19 cellular contexts compared by ENCODE assay signal in the genomic region with DNA sequence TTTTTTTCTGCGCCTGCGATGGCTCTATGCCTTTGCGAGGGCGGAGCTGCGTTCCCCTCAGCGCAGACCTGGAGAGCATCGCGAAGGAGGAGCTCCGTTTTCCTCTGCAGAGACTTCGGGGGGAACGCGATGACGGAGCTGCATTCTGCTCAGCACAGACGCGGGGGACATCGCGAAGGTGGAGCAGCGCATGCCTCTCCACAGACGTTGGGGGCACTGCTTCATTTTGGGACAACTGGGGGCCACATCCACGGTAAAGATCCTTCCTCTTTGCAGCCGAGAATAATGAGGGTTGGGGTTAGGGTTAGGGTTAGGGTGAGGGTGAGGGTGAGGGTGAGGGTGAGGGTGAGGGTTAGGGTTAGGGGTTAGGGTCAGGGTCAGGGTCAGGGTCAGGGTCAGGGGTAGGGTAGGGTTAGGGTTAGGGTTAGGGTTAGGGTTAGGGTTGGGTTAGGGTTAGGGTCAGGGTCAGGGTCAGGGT. TPM values are rescaled to one million over a fixed set of nuclear protein-coding genes. Genes with fewer than 3 reads are reported as not detected.
DNase-seq lines count a peak whose midpoint lies in the region; ATAC-seq, FAIRE-seq and TF ChIP-seq lines count a peak whose summit lies in the region.
"Not testable (repeated sequence)": the region's sequence is repeated elsewhere in the genome, so short reads cannot be mapped to it uniquely, and the experiment has no call there.
"Had no signal": no experiment of that assay in that cellular context is flagged by ENCODE, and none has a peak within 500 bp of the region (broad histone marks: within the 10 kb centered on the region; RNA-seq: fewer than 3 reads in every experiment).

No MANE protein-coding gene starts in this region.

- H3K9me3 ChIP-seq in A549; IMR-90 (ENCODE audit: control insufficient read depth, insufficient read depth, low read length); WERI-Rb-1 (ENCODE audit: severe bottlenecking); suprapubic skin: not testable (repeated sequence)
- H3K9me3 ChIP-seq in HepG2 (ENCODE audit: low read length) = peaks cover 22% of the 10 kb centered on the region

- not testable (repeated sequence) for H3K23ac ChIP-seq in IMR-90 (ENCODE audit: low read depth, low read length)

- not testable (repeated sequence) for H3K79me1 ChIP-seq in IMR-90 (ENCODE audit: low read depth in 1 of 2, low read length in 2 of 2)

- not testable (repeated sequence) for H2BK20ac ChIP-seq in IMR-90 (ENCODE audit: low read depth, low read length)

- H3K56ac ChIP-seq in IMR-90 (ENCODE audit: extremely low read depth, insufficient read depth, low read length) = not testable (repeated sequence)

- FAIRE-seq in A549 (lab: Jason Lieb, UNC); HepG2 (lab: Jason Lieb, UNC): not testable (repeated sequence)

- H3K9me1 ChIP-seq in IMR-90 (ENCODE audit: insufficient read depth, low read length) = not testable (repeated sequence)

- not testable (repeated sequence) for H4K5ac ChIP-seq in IMR-90 (ENCODE audit: low read depth, low read length)

- not testable (repeated sequence) for H3K27ac ChIP-seq in A549; IMR-90 (ENCODE audit: insufficient read depth, low read length); WERI-Rb-1; HepG2 (ENCODE audit: extremely low read length, insufficient read depth, low read length); suprapubic skin

- H2BK15ac ChIP-seq in IMR-90 (ENCODE audit: low read depth, low read length) = not testable (repeated sequence)

- not testable (repeated sequence) for H3K4me2 ChIP-seq in A549; IMR-90 (ENCODE audit: low read depth, low read length); HepG2 (ENCODE audit: low read depth, low read length)

- H3K4ac ChIP-seq in IMR-90 (ENCODE audit: low read depth, low read length) = not testable (repeated sequence)

- DNase-seq in A549 (ENCODE audit: low read depth in 1 of 2, low spot score in 1 of 2) (peak in 1 of 2 experiments; percentile 28), WERI-Rb-1 (peak; percentile 37), cardiac fibroblast (ENCODE audit: low read depth in 2 of 2) (peak; percentile 3 to 6), HepG2 (ENCODE audit: low spot score) (peak; percentile 3), pons (ENCODE audit: low spot score) (peak; percentile 0), suprapubic skin (ENCODE audit: low spot score in 2 of 2) (peak; percentile 69 to 84)
- DNase-seq in IMR-90; Right ventricle myocardium inferior (ENCODE audit: missing footprints): not testable (repeated sequence)

- not testable (repeated sequence) for TF ChIP-seq RAD21 in A549 (conservative IDR thresholded peaks at IDR 0.05 in 1 of 2, IDR thresholded peaks at IDR 0.05 in 1 of 2); IMR-90 (IDR thresholded peaks at IDR 0.05; ENCODE audit: low read length); HepG2 (CRISPR knock-in tag; IDR thresholded peaks at IDR 0.05)

- H3K14ac ChIP-seq in IMR-90 (replicated peaks; ENCODE audit: low read depth, low read length) = not testable (repeated sequence)

- H4K20me1 ChIP-seq in IMR-90 (ENCODE audit: insufficient read depth, low read length); HepG2 (ENCODE audit: insufficient read depth, low read length): not testable (repeated sequence)

- 91% methylated on average over 20 of the region's 21 CpGs for WGBS in A549 (ENCODE audit: missing lambda C conversion rate)
- 83% methylated on average over 11 of the region's 21 CpGs; no CpG with 5 or more reads in 1 of the 2 experiments for WGBS in IMR-90 (ENCODE audit: extremely low coverage in 2 of 2, insufficient read length in 1 of 2), 2 experiments
- WGBS in HepG2 (ENCODE audit: low lambda C conversion rate) = 93% methylated on average over 21 of the region's 21 CpGs
- 40% methylated on average over 1 of the region's 21 CpGs for WGBS in suprapubic skin

- not testable (repeated sequence) for H3K36me3 ChIP-seq in IMR-90 (ENCODE audit: control insufficient read depth, insufficient read depth, low read length); WERI-Rb-1; HepG2 (replicated peaks in 1 of 2; ENCODE audit: control insufficient read depth in 1 of 2, insufficient read depth in 2 of 2, low read length in 2 of 2); suprapubic skin

- not testable (repeated sequence) for H2AK9ac ChIP-seq in IMR-90 (replicated peaks; ENCODE audit: low read depth, low read length, poor library complexity)

- TF ChIP-seq POLR2A in A549 (IDR thresholded peaks at IDR 0.05; ENCODE audit: low read length); IMR-90 (IDR thresholded peaks at IDR 0.05; ENCODE audit: low read depth, low read length); HepG2 (IDR thresholded peaks at IDR 0.05; ENCODE audit: insufficient read depth in 1 of 2, low read depth in 2 of 2, low read length in 2 of 2); suprapubic skin (IDR thresholded peaks at IDR 0.05): not testable (repeated sequence)

- BruUV-seq in IMR-90 (replicated peaks; lab: Mats Ljungman, UMichigan); HepG2 (replicated peaks; lab: Mats Ljungman, UMichigan): not testable (repeated sequence)

- not testable (repeated sequence) for H3K18ac ChIP-seq in IMR-90 (ENCODE audit: low read depth, low read length)

- not testable (repeated sequence) for TF ChIP-seq EP300 in A549 (IDR thresholded peaks at IDR 0.05); HepG2 (IDR thresholded peaks at IDR 0.05; ENCODE audit: low read depth in 2 of 2, low read length in 2 of 2); HepG2 (CRISPR knock-in tag; IDR thresholded peaks at IDR 0.05; ENCODE audit: borderline replicate concordance); suprapubic skin (IDR thresholded peaks at IDR 0.05)

- intact Hi-C loops in IMR-90 (cut with micrococcal nuclease); Right ventricle myocardium inferior (cut with DNase I); HepG2 (cut with micrococcal nuclease; ENCODE audit: unreplicated experiment): not testable (repeated sequence)

- not testable (repeated sequence) for H3K27me3 ChIP-seq in IMR-90 (ENCODE audit: control insufficient read depth, insufficient read depth, low read length); WERI-Rb-1 (ENCODE audit: insufficient read depth, low read depth, severe bottlenecking); HepG2 (ENCODE audit: control insufficient read depth in 1 of 2, insufficient read depth in 2 of 2, low read length in 2 of 2); suprapubic skin

- H4K8ac ChIP-seq in IMR-90 (ENCODE audit: low read depth in 2 of 2, low read length in 2 of 2) = not testable (repeated sequence)

- H2AK5ac ChIP-seq in IMR-90 (ENCODE audit: low read depth, low read length) = not testable (repeated sequence)

- ATAC-seq in A549 = peak; percentile 55 to 63; a peak in 5 of 6 replicates
- ATAC-seq in IMR-90 (ENCODE audit: low read depth) = peak; percentile 32
- ATAC-seq in Right ventricle myocardium inferior = peak; percentile 26
- peak; percentile 51 for ATAC-seq in HepG2

- H2AFZ ChIP-seq in IMR-90 (replicated peaks; ENCODE audit: low read length, poor library complexity); HepG2 (ENCODE audit: low read length): not testable (repeated sequence)

- H3K4me3 ChIP-seq in A549; IMR-90 (ENCODE audit: insufficient read depth, low read depth, low read length); WERI-Rb-1 (ENCODE audit: low read depth, low read length); cardiac fibroblast (replicated peaks in 1 of 2; ENCODE audit: low read depth in 2 of 2, low read length in 2 of 2); HepG2 (replicated peaks in 1 of 3; ENCODE audit: insufficient read depth in 1 of 3, low read depth in 2 of 3, low read length in 3 of 3); suprapubic skin: not testable (repeated sequence)

- TF ChIP-seq CTCF in A549 (IDR thresholded peaks at IDR 0.05); IMR-90 (conservative IDR thresholded peaks at IDR 0.05; ENCODE audit: low read depth, low read length); WERI-Rb-1 (IDR thresholded peaks at IDR 0.05; ENCODE audit: low read depth, low read length); cardiac fibroblast (IDR thresholded peaks at IDR 0.05; ENCODE audit: low read depth, low read length); HepG2 (CRISPR knock-in tag; IDR thresholded peaks at IDR 0.05); suprapubic skin (IDR thresholded peaks at IDR 0.05): not testable (repeated sequence)

- not testable (repeated sequence) for H3K79me2 ChIP-seq in HepG2 (ENCODE audit: insufficient read depth, low read length)

- not testable (repeated sequence) for H2BK5ac ChIP-seq in IMR-90 (ENCODE audit: low read depth, low read length, poor library complexity, severe bottlenecking)

- in situ Hi-C loops in IMR-90 (cut with MboI; ENCODE audit: low sequenced_read_pairs); HepG2 (cut with HindIII; ENCODE audit: extremely low pct_ligation_motif_present, low pct_unique_long_range_greater_than_20kb): not testable (repeated sequence)

- POLR2A ChIA-PET in A549 (lab: Yijun Ruan, JAX); IMR-90 (lab: Charles Lee; ENCODE audit: unreplicated experiment); HepG2 (lab: Yijun Ruan, JAX): not testable (repeated sequence)

- H3K4me1 ChIP-seq in A549; IMR-90 (ENCODE audit: control insufficient read depth, insufficient read depth, low read length); HepG2 (ENCODE audit: insufficient read depth, low read length); suprapubic skin: not testable (repeated sequence)

- dilution Hi-C loops in IMR-90 (cut with HindIII; ENCODE audit: low sequenced_read_pairs, unreplicated experiment) = not testable (repeated sequence)

- not testable (repeated sequence) for H4K91ac ChIP-seq in IMR-90 (ENCODE audit: insufficient read depth, low read depth, low read length)

- CTCF ChIA-PET in A549 (lab: Yijun Ruan, JAX); IMR-90 (lab: Yijun Ruan, JAX); HepG2 (lab: Yijun Ruan, JAX; ENCODE audit: low intra/inter-chr PET ratio, low total read pairs): not testable (repeated sequence)

- H2BK120ac ChIP-seq in IMR-90 (ENCODE audit: low read depth, low read length) = not testable (repeated sequence)

- not testable (repeated sequence) for H3K9ac ChIP-seq in IMR-90 (ENCODE audit: low read depth, low read length); HepG2 (ENCODE audit: insufficient read depth, low read depth, low read length)

RNA-seq across cellular contexts. Expression of a gene that starts 51.4 kb away (rescaled TPM):
- polyA plus RNA-seq in A549 (2011; rRNA removed) (not detected in 2 replicates), A549 (2017; fragmentation: RNase III; extraction: RNeasy Plus Mini Kit Qiagen cat#74134 plus additional on column Dnase treatment) (not detected in 3 replicates), IMR-90 (2012; rRNA removed) (not detected in 2 replicates), HepG2 (2011; rRNA removed) (not detected in 2 replicates)
- polyA plus RNA-seq in A549 (2012; cell fraction: cytosol; rRNA removed) = not detected in 2 replicates
- polyA plus RNA-seq in A549 (2012; cell fraction: nucleus; rRNA removed) = not detected in 2 replicates
- not detected in 2 replicates for polyA minus RNA-seq in A549 (2011; rRNA and poly(A)+ RNA removed)
- total RNA-seq in IMR-90 (2012; rRNA removed) (not detected in 2 replicates), Right ventricle myocardium inferior (not detected), HepG2 (2016; rRNA removed; fragmentation: Illumina TruSeq; extraction: Trizol) (not detected in 2 replicates), suprapubic skin (not detected)
- not detected in 2 replicates for polyA plus RNA-seq in IMR-90 (2012; cell fraction: cytosol; rRNA removed)
- not detected in 2 replicates for polyA plus RNA-seq in IMR-90 (2012; cell fraction: nucleus; rRNA removed; ENCODE audit: low replicate concordance)
- total RNA-seq in HepG2 (2016; cell fraction: cytosol; rRNA removed; fragmentation: Illumina TruSeq; extraction: Trizol; ENCODE audit: low read depth) = not detected in 2 replicates
- total RNA-seq in HepG2 (2016; cell fraction: insoluble cytoplasmic fraction; rRNA removed; fragmentation: Illumina TruSeq; extraction: Trizol) = not detected in 2 replicates
- total RNA-seq in HepG2 (2016; cell fraction: membrane; rRNA removed; fragmentation: Illumina TruSeq; extraction: Trizol) = not detected in 2 replicates
- not detected in 2 replicates for total RNA-seq in HepG2 (2016; cell fraction: nucleus; rRNA removed; fragmentation: Illumina TruSeq; extraction: Trizol)
- not detected in 2 replicates for polyA plus RNA-seq in HepG2 (2011; cell fraction: cytosol; rRNA removed)
- not detected in 2 replicates for polyA plus RNA-seq in HepG2 (2011; cell fraction: nucleus; rRNA removed)
- not detected in 2 replicates for polyA plus RNA-seq in HepG2 (2012)
- polyA plus RNA-seq in HepG2 (2016; cell fraction: cytosol; fragmentation: Illumina TruSeq; extraction: Trizol; ENCODE audit: low read depth) = not detected in 2 replicates
- not detected in 2 replicates for polyA plus RNA-seq in HepG2 (2016; cell fraction: insoluble cytoplasmic fraction; fragmentation: Illumina TruSeq; extraction: Trizol; ENCODE audit: low read depth)
- not detected in 2 replicates for polyA plus RNA-seq in HepG2 (2016; cell fraction: membrane; fragmentation: Illumina TruSeq; extraction: Trizol; ENCODE audit: low read depth)
- polyA plus RNA-seq in HepG2 (2016; cell fraction: nucleus; fragmentation: Illumina TruSeq; extraction: Trizol; ENCODE audit: insufficient read depth, low read depth) = not detected in 2 replicates
- polyA minus RNA-seq in HepG2 (2011; rRNA and poly(A)+ RNA removed; ENCODE audit: low replicate concordance) = not detected in 2 replicates
- not detected in 2 replicates for polyA minus RNA-seq in HepG2 (2011; cell fraction: cytosol; rRNA and poly(A)+ RNA removed)
- not detected in 2 replicates for polyA minus RNA-seq in HepG2 (2011; cell fraction: nucleus; rRNA and poly(A)+ RNA removed)
- total RNA-seq: A172; activated naive CD4-positive, alpha-beta T cell treated with anti-CD3 and anti-CD28 coated beads for 36 hours; CD4-positive, CD25-positive, alpha-beta regulatory T cell; dermis microvascular lymphatic vessel endothelial cell; glomerular endothelial cell; GM12878; K562; PC-3; renal cortical epithelial cell; uterus had no signal
- polyA plus RNA-seq: CD4-positive, CD25-positive, alpha-beta regulatory T cell; GM12878; K562; keratinocyte had no signal

RNA-seq across cellular contexts. Expression of a gene that starts 57.9 kb away (rescaled TPM):
- polyA plus RNA-seq in A549 (2011; rRNA removed) (not detected in 2 replicates), A549 (2017; fragmentation: RNase III; extraction: RNeasy Plus Mini Kit Qiagen cat#74134 plus additional on column Dnase treatment) (0.03 TPM in 1 of 3 replicates, not detected in the others), IMR-90 (2012; rRNA removed) (not detected in 2 replicates), HepG2 (2011; rRNA removed) (not detected in 2 replicates)
- not detected in 2 replicates for polyA plus RNA-seq in A549 (2012; cell fraction: cytosol; rRNA removed)
- polyA plus RNA-seq in A549 (2012; cell fraction: nucleus; rRNA removed) = 0.07 TPM in 1 of 2 replicates, not detected in the other
- polyA minus RNA-seq in A549 (2011; rRNA and poly(A)+ RNA removed) = not detected in 2 replicates
- total RNA-seq in IMR-90 (2012; rRNA removed) (not detected in 2 replicates), Right ventricle myocardium inferior (not detected), HepG2 (2016; rRNA removed; fragmentation: Illumina TruSeq; extraction: Trizol) (not detected in 2 replicates), suprapubic skin (not detected)
- not detected in 2 replicates for polyA plus RNA-seq in IMR-90 (2012; cell fraction: cytosol; rRNA removed)
- polyA plus RNA-seq in IMR-90 (2012; cell fraction: nucleus; rRNA removed; ENCODE audit: low replicate concordance) = not detected in 2 replicates
- not detected in 2 replicates for total RNA-seq in HepG2 (2016; cell fraction: cytosol; rRNA removed; fragmentation: Illumina TruSeq; extraction: Trizol; ENCODE audit: low read depth)
- total RNA-seq in HepG2 (2016; cell fraction: insoluble cytoplasmic fraction; rRNA removed; fragmentation: Illumina TruSeq; extraction: Trizol) = not detected in 2 replicates
- not detected in 2 replicates for total RNA-seq in HepG2 (2016; cell fraction: membrane; rRNA removed; fragmentation: Illumina TruSeq; extraction: Trizol)
- not detected in 2 replicates for total RNA-seq in HepG2 (2016; cell fraction: nucleus; rRNA removed; fragmentation: Illumina TruSeq; extraction: Trizol)
- not detected in 2 replicates for polyA plus RNA-seq in HepG2 (2011; cell fraction: cytosol; rRNA removed)
- not detected in 2 replicates for polyA plus RNA-seq in HepG2 (2011; cell fraction: nucleus; rRNA removed)
- not detected in 2 replicates for polyA plus RNA-seq in HepG2 (2012)
- polyA plus RNA-seq in HepG2 (2016; cell fraction: cytosol; fragmentation: Illumina TruSeq; extraction: Trizol; ENCODE audit: low read depth) = not detected in 2 replicates
- not detected in 2 replicates for polyA plus RNA-seq in HepG2 (2016; cell fraction: insoluble cytoplasmic fraction; fragmentation: Illumina TruSeq; extraction: Trizol; ENCODE audit: low read depth)
- polyA plus RNA-seq in HepG2 (2016; cell fraction: membrane; fragmentation: Illumina TruSeq; extraction: Trizol; ENCODE audit: low read depth) = not detected in 2 replicates
- polyA plus RNA-seq in HepG2 (2016; cell fraction: nucleus; fragmentation: Illumina TruSeq; extraction: Trizol; ENCODE audit: insufficient read depth, low read depth) = not detected in 2 replicates
- polyA minus RNA-seq in HepG2 (2011; rRNA and poly(A)+ RNA removed; ENCODE audit: low replicate concordance) = not detected in 2 replicates
- polyA minus RNA-seq in HepG2 (2011; cell fraction: cytosol; rRNA and poly(A)+ RNA removed) = not detected in 2 replicates
- polyA minus RNA-seq in HepG2 (2011; cell fraction: nucleus; rRNA and poly(A)+ RNA removed) = not detected in 2 replicates
- total RNA-seq: A172; CD4-positive, CD25-positive, alpha-beta regulatory T cell; dermis microvascular lymphatic vessel endothelial cell; glomerular endothelial cell; GM12878; K562; PC-3; renal cortical epithelial cell; uterus had no signal
- polyA plus RNA-seq: CD4-positive, CD25-positive, alpha-beta regulatory T cell; GM12878; K562; keratinocyte had no signal
